Comparison of ENCODE assay signal across 16 cellular contexts in genomic region chr6:84546427-84546914, GRCh38.
DNase-seq lines count a peak whose midpoint lies in the region; ATAC-seq, FAIRE-seq and TF ChIP-seq lines count a peak whose summit lies in the region.
"Had no signal": no experiment of that assay in that cellular context is flagged by ENCODE, and none has a peak within 500 bp of the region (broad histone marks: within the 10 kb centered on the region; RNA-seq: fewer than 3 reads in every experiment).

No MANE protein-coding gene starts in this region.

- H2BK15ac ChIP-seq in mesenchymal stem cell (ENCODE audit: low read depth, poor library complexity, severe bottlenecking): no peak overlapping the region

- H3K23ac ChIP-seq in mesenchymal stem cell (ENCODE audit: low read length in 2 of 2): no peak overlapping the region

- H3K27ac ChIP-seq in GM12878 (ENCODE audit: control insufficient read depth, insufficient read depth): no peak overlapping the region
- no peak overlapping the region for H3K27ac ChIP-seq in mesenchymal stem cell (ENCODE audit: low read length, poor library complexity, severe bottlenecking)
- no peak overlapping the region for H3K27ac ChIP-seq in prostate gland
- H3K27ac ChIP-seq: pancreas had no signal

- H3K4me2 ChIP-seq in GM12878 (ENCODE audit: control insufficient read depth, insufficient read depth) (no peak overlapping the region), mesenchymal stem cell (ENCODE audit: low read length, poor library complexity, severe bottlenecking) (no peak overlapping the region)

- no peak for FAIRE-seq in GM12878 (lab: Jason Lieb, UNC)
- FAIRE-seq: endometrium, pancreas had no signal

- H3K79me1 ChIP-seq in mesenchymal stem cell (replicated peaks; ENCODE audit: low read length, poor library complexity, severe bottlenecking): no peaks in the 10 kb centered on the region

- no peak overlapping the region for H3K14ac ChIP-seq in mesenchymal stem cell (ENCODE audit: low read length in 2 of 2)

- H2BK120ac ChIP-seq in mesenchymal stem cell (ENCODE audit: low read depth, low read length): no peak overlapping the region

- TF ChIP-seq CTCF in AG10803 (conservative IDR thresholded peaks at IDR 0.05; ENCODE audit: low read length) (no peak), GM12878 (IDR thresholded peaks at IDR 0.05 in 2 of 3, conservative IDR thresholded peaks at IDR 0.05 in 1 of 3; ENCODE audit: control insufficient read depth in 2 of 3, extremely low read depth in 1 of 3, insufficient read depth in 1 of 3, low read depth in 3 of 3, low read length in 3 of 3) (no peak), prostate gland (IDR thresholded peaks at IDR 0.05) (no peak)

- TF ChIP-seq RAD21 in GM12878 (IDR thresholded peaks at IDR 0.05; ENCODE audit: insufficient read depth, low read depth, low read length): no peak

- peak overlapping the region in 1 of 2 experiments; percentile 42 for H2BK12ac ChIP-seq in mesenchymal stem cell (ENCODE audit: low read length in 2 of 2)

- no peak overlapping the region for H4K8ac ChIP-seq in mesenchymal stem cell (ENCODE audit: low read length)

- no peaks in the 10 kb centered on the region for H3K27me3 ChIP-seq in MG63
- H3K27me3 ChIP-seq in GM12878 (replicated peaks in 1 of 2; ENCODE audit: control insufficient read depth in 2 of 2, insufficient read depth in 2 of 2, low read length in 1 of 2): no peaks in the 10 kb centered on the region
- no peaks in the 10 kb centered on the region for H3K27me3 ChIP-seq in mesenchymal stem cell (ENCODE audit: control insufficient read depth in 1 of 2, insufficient read depth in 1 of 2, low read length in 2 of 2)
- no peaks in the 10 kb centered on the region for H3K27me3 ChIP-seq in prostate gland (replicated peaks; ENCODE audit: insufficient read depth)
- H3K27me3 ChIP-seq: pancreas had no signal

- RAD21 ChIA-PET in GM12878 (lab: Charles Lee; ENCODE audit: unreplicated experiment): interaction anchor here (0.9 to 3.0 kb wide), 16 partner anchors 9 to 223 kb away, joined by 3 to 15 read pairs (median 6); no protein-coding TSS in a partner anchor

- SMC1A ChIA-PET in GM12878 (lab: Charles Lee; ENCODE audit: uncharacterized antibody, unreplicated experiment): interaction anchor here (0.7 to 4.7 kb wide), 26 partner anchors 8 to 234 kb away, joined by 3 to 40 read pairs (median 5); no protein-coding TSS in a partner anchor

- CTCF ChIA-PET in GM12878 (lab: Yijun Ruan, JAX): interaction anchor here (0.7 to 1.9 kb wide), 8 partner anchors 9 to 228 kb away, joined by 3 to 10 read pairs (median 4); no protein-coding TSS in a partner anchor

- no peaks in the 10 kb centered on the region for H3K36me3 ChIP-seq in MG63
- no peaks in the 10 kb centered on the region for H3K36me3 ChIP-seq in GM12878 (ENCODE audit: control insufficient read depth in 2 of 2, insufficient read depth in 2 of 2, low read length in 1 of 2)
- no peaks in the 10 kb centered on the region for H3K36me3 ChIP-seq in mesenchymal stem cell (ENCODE audit: control insufficient read depth in 1 of 2, insufficient read depth in 2 of 2, low read depth in 1 of 2, low read length in 2 of 2)
- H3K36me3 ChIP-seq in prostate gland: no peaks in the 10 kb centered on the region
- H3K36me3 ChIP-seq: pancreas had no signal

- no TSS peak for BruUV-seq in GM12878 (replicated peaks; lab: Mats Ljungman, UMichigan)

- no peak overlapping the region for H2AK5ac ChIP-seq in mesenchymal stem cell (ENCODE audit: low read length, severe bottlenecking)

- POLR2A ChIA-PET in GM12878 (lab: Charles Lee): interaction anchor here (0.5 to 1.4 kb wide), 3 partner anchors 29 to 777 kb away, joined by 3 to 4 read pairs (median 4); no protein-coding TSS in a partner anchor

- DNase-seq in AG10803 (ENCODE audit: low read depth): peak; percentile 97
- peak; percentile 19 for DNase-seq in MG63
- peak; percentile 52 for DNase-seq in GM12878 (ENCODE audit: low read depth, low spot score)
- peak; percentile 44 for DNase-seq in mesenchymal stem cell
- DNase-seq in germinal center (ENCODE audit: low spot score): no peak
- no peak for DNase-seq in prostate gland (ENCODE audit: low spot score)
- no peak for DNase-seq in HuH-7.5 (ENCODE audit: low spot score)
- DNase-seq in central memory CD4-positive, alpha-beta T cell: no peak
- DNase-seq: activated CD4-positive, alpha-beta T cell treated with anti-CD3 and anti-CD28 coated beads, Interleukin-2, amount 50 U/mL, for 48 hours; AML-193; DMS53; H7; pancreas; PC-3; stimulated activated CD4-positive, alpha-beta T cell treated with anti-CD3 and anti-CD28 coated beads, Interleukin-2, amount 100 ng/mL, for 24 hours had no signal

- no peak overlapping the region for H3K4ac ChIP-seq in mesenchymal stem cell (ENCODE audit: low read depth in 1 of 2, low read length in 2 of 2)

- TF ChIP-seq EP300 in GM12878 (IDR thresholded peaks at IDR 0.05; ENCODE audit: borderline replicate concordance in 1 of 2, control insufficient read depth in 1 of 2, low read depth in 2 of 2, low read length in 2 of 2): peak; percentile 84 to 90

- in situ Hi-C loops in GM12878 (cut with MboI): no loop called here

- H3K4me1 ChIP-seq in GM12878 (ENCODE audit: control insufficient read depth, insufficient read depth, low read length) (no peaks in the 10 kb centered on the region), mesenchymal stem cell (ENCODE audit: control insufficient read depth, insufficient read depth, low read depth, low read length) (no peaks in the 10 kb centered on the region), prostate gland (replicated peaks) (no peaks in the 10 kb centered on the region)
- H3K4me1 ChIP-seq: pancreas had no signal

- H4K20me1 ChIP-seq in GM12878 (ENCODE audit: control insufficient read depth, insufficient read depth): no peaks in the 10 kb centered on the region

- H3K18ac ChIP-seq in mesenchymal stem cell (ENCODE audit: low read depth in 1 of 2, low read length in 2 of 2): peak overlapping the region in 1 of 2 experiments; percentile 45

- H2BK5ac ChIP-seq in mesenchymal stem cell (ENCODE audit: low read depth, low read length, poor library complexity, severe bottlenecking): no peak overlapping the region

- H2AFZ ChIP-seq in GM12878 (ENCODE audit: control insufficient read depth, low read depth, low read length) (no peak overlapping the region), mesenchymal stem cell (ENCODE audit: low read depth, low read length) (no peak overlapping the region)

- no peak overlapping the region for H4K91ac ChIP-seq in mesenchymal stem cell (ENCODE audit: low read length)

- intact Hi-C loops in GM12878 (cut with micrococcal nuclease; ENCODE audit: unreplicated experiment): loop anchor here (2.0 to 10.0 kb wide), 3 partner anchors 36 to 212 kb away; no protein-coding TSS in a partner anchor
- intact Hi-C loops in prostate gland (cut with DNase I): no loop called here

- H3K9ac ChIP-seq in GM12878 (ENCODE audit: control insufficient read depth, insufficient read depth, low read length): no peak overlapping the region
- peak overlapping the region; percentile 56 for H3K9ac ChIP-seq in mesenchymal stem cell (ENCODE audit: low read length)

- H3K79me2 ChIP-seq in GM12878 (ENCODE audit: control insufficient read depth, insufficient read depth, low read length): no peaks in the 10 kb centered on the region

- H3K9me3 ChIP-seq in MG63 (no peaks in the 10 kb centered on the region), GM12878 (replicated peaks; ENCODE audit: control insufficient read depth, insufficient read depth, low read length) (no peaks in the 10 kb centered on the region), mesenchymal stem cell (ENCODE audit: control insufficient read depth, low read length) (peaks cover 7% of the 10 kb centered on the region), prostate gland (no peaks in the 10 kb centered on the region)
- H3K9me3 ChIP-seq: pancreas had no signal

- ATAC-seq in GM12878: peak; percentile 87
- ATAC-seq: PC-3 had no signal

- no peak overlapping the region for H3K4me3 ChIP-seq in AG10803 (ENCODE audit: low read length)
- H3K4me3 ChIP-seq in MG63: no peak overlapping the region
- H3K4me3 ChIP-seq in GM12878: no peak overlapping the region
- H3K4me3 ChIP-seq in mesenchymal stem cell (ENCODE audit: insufficient read depth in 1 of 2, low read depth in 1 of 2, low read length in 2 of 2): peak overlapping the region in 1 of 2 experiments; percentile 48
- no peak overlapping the region for H3K4me3 ChIP-seq in prostate gland
- H3K4me3 ChIP-seq: pancreas had no signal

- 24% methylated on average over 9 of the region's 9 CpGs for WGBS in GM12878 (ENCODE audit: insufficient coverage, insufficient replicate concordance, low lambda C conversion rate, missing lambda C conversion rate)
- 9% methylated on average over 6 of the region's 9 CpGs for WGBS in mesenchymal stem cell
- WGBS in prostate gland: 33% methylated on average over 9 of the region's 9 CpGs

- TF ChIP-seq POLR2A in GM12878 (IDR thresholded peaks at IDR 0.05; ENCODE audit: low read depth, low read length): no peak
- no peak for TF ChIP-seq POLR2A in prostate gland (IDR thresholded peaks at IDR 0.05)

TF ChIP-seq in GM12878, 131 proteins besides CTCF, POLR2A, EP300 and RAD21 (continues in another document):
- TF ChIP-seq CEBPB (IDR thresholded peaks at IDR 0.05; ENCODE audit: borderline replicate concordance in 1 of 2, low read depth in 2 of 2, low read length in 2 of 2) (no peak), BACH1 (IDR thresholded peaks at IDR 0.05; ENCODE audit: borderline replicate concordance) (peak; percentile 95; the same call in 1 of the 2 replicates), ZNF217 (IDR thresholded peaks at IDR 0.05) (peak; percentile 57; the same call in 1 of the 2 replicates), CHD1 (IDR thresholded peaks at IDR 0.05; ENCODE audit: low read depth, low read length) (no peak), IKZF2 (IDR thresholded peaks at IDR 0.05) (peak; percentile 99), ELK1 (IDR thresholded peaks at IDR 0.05; ENCODE audit: low read depth, low read length) (no peak), ZNF274 (IDR thresholded peaks at IDR 0.05; ENCODE audit: insufficient read depth, insufficient read length) (no peak), CHD2 (IDR thresholded peaks at IDR 0.05; ENCODE audit: borderline replicate concordance, low read depth, low read length) (0 out of 2 replicates have a peak, but pooled peaks have one; percentile 54)

Comparison
In these comparisons a context has a peak if more than half of its experiments do, and no peak if none do; other contexts are left out.
1. DNase-seq: peak in AG10803 (single experiment), MG63 (single experiment), GM12878 (single experiment) and mesenchymal stem cell (single experiment); none in germinal center (single experiment), prostate gland (single experiment), HuH-7.5 (single experiment) and central memory CD4-positive, alpha-beta T cell (single experiment).